ENCODE assay signal across 8 cellular contexts in genomic region chr5:43042176-43042625, GRCh38. TPM values are rescaled to one million over a fixed set of nuclear protein-coding genes. Genes with fewer than 3 reads are reported as not detected.
DNase-seq lines count a peak whose midpoint lies in the region; ATAC-seq, FAIRE-seq and TF ChIP-seq lines count a peak whose summit lies in the region.

No MANE protein-coding gene starts in this region.

- WGBS in iPS DF 6.9 (ENCODE audit: insufficient coverage, insufficient read length) = no CpG with 5 or more reads among the region's 44 CpGs
- WGBS in small intestine, 3 donors = 0% methylated on average over 44 of the region's 44 CpGs

- TF ChIP-seq RAD21 in HCT116 (IDR thresholded peaks at IDR 0.05; ENCODE audit: low read depth) = no peak

- BruUV-seq in HCT116 (replicated peaks; lab: Mats Ljungman, UMichigan) = no TSS peak

- H3K4me2 ChIP-seq in HCT116 (ENCODE audit: low read length) = peak overlapping the region; percentile 81

- TF ChIP-seq POLR2A in HCT116 (IDR thresholded peaks at IDR 0.05; ENCODE audit: borderline replicate concordance, extremely low read depth, insufficient read depth, insufficient read length) = no peak

- RAD21 ChIA-PET in HCT116 (lab: Charles Lee; ENCODE audit: low non-redundant PET in 1 of 2, low total read pairs in 2 of 2, uncharacterized antibody in 2 of 2, unreplicated experiment in 2 of 2) = interaction anchor here (0.6 to 1.1 kb wide), 3 partner anchors 31 to 130 kb away, joined by 3 to 4 read pairs (median 3); no protein-coding TSS in a partner anchor

- H2AFZ ChIP-seq in HCT116 (ENCODE audit: low read depth, low read length, poor library complexity, severe bottlenecking) = peak overlapping the region; percentile 94

- H3K4me1 ChIP-seq in HCT116 (ENCODE audit: control insufficient read depth in 1 of 2, insufficient read depth in 2 of 2, low read length in 2 of 2) (peaks cover 0 to 39% of the 10 kb centered on the region in 2 experiments; a peak in 3 of 4 replicates), iPS DF 6.9 (ENCODE audit: control insufficient read depth, insufficient read depth, low read length) (peaks cover 1% of the 10 kb centered on the region; the same call in 1 of the 2 replicates), small intestine (ENCODE audit: control insufficient read depth in 2 of 2, insufficient read depth in 1 of 2, low read depth in 1 of 2, low read length in 1 of 2) (peaks cover 0 to 3% of the 10 kb centered on the region in 2 donors)

- no peaks in the 10 kb centered on the region for H3K36me3 ChIP-seq in HCT116 (ENCODE audit: control insufficient read depth in 1 of 2, insufficient read depth in 2 of 2, low read length in 2 of 2)
- H3K36me3 ChIP-seq in iPS DF 6.9 (ENCODE audit: control insufficient read depth, insufficient read depth, low read length) = no peaks in the 10 kb centered on the region
- H3K36me3 ChIP-seq in small intestine (ENCODE audit: control insufficient read depth in 2 of 2, insufficient read depth in 2 of 2, low read length in 2 of 2) = no peaks in the 10 kb centered on the region

- POLR2A ChIA-PET in HCT116 (lab: Charles Lee) = interaction anchor here (0.6 to 1.7 kb wide), 3 partner anchors 23 to 133 kb away, joined by 3 to 6 read pairs (median 4); no protein-coding TSS in a partner anchor

- peak; percentile 19 for ATAC-seq in HCT116

- H4K20me1 ChIP-seq in HCT116 (ENCODE audit: insufficient read depth) = no peaks in the 10 kb centered on the region

- DNase-seq in HCT116 (ENCODE audit: low read depth, low spot score) (peak; percentile 43), MV-4-11 (lab: John Stamatoyannopoulos, UW) (peak; percentile 94), T-helper 1 cell (peak; percentile 61 to 96 (median 76)), anterior cingulate cortex (lab: John Stamatoyannopoulos, UW) (peak in 34 of 58 donors; percentile 17 to 84 (median 69)), iPS DF 6.9 (ENCODE audit: low read depth, low spot score) (no peak), small intestine (peak; percentile 61), iPS-NIHi11 (ENCODE audit: low spot score) (no peak)

- H3K27ac ChIP-seq in HCT116 (ENCODE audit: low read depth, low read length) = peak overlapping the region; percentile 68
- H3K27ac ChIP-seq in iPS DF 6.9 (ENCODE audit: low read length) = no peak overlapping the region
- H3K27ac ChIP-seq in small intestine (ENCODE audit: low read depth in 1 of 2, low read length in 1 of 2) = peak overlapping the region; percentile 84 to 96

- peak in 2 of 3 experiments; percentile 14 to 30; a peak in 2 of 6 replicates for TF ChIP-seq CTCF in HCT116 (IDR thresholded peaks at IDR 0.05 in 2 of 3, conservative IDR thresholded peaks at IDR 0.05 in 1 of 3; ENCODE audit: borderline replicate concordance in 1 of 3, insufficient read depth in 1 of 3, low read depth in 2 of 3, low read length in 2 of 3)

- no peaks in the 10 kb centered on the region for H3K79me2 ChIP-seq in HCT116 (ENCODE audit: insufficient read depth, low read length)

- intact Hi-C loops in HCT116 (cut with micrococcal nuclease) = no loop called here

- H3K9ac ChIP-seq in HCT116 (ENCODE audit: low read length) = peak overlapping the region; percentile 54

- FAIRE-seq in small intestine (lab: Jason Lieb, UNC) = no peak

- no peaks in the 10 kb centered on the region for H3K9me3 ChIP-seq in HCT116 (ENCODE audit: control insufficient read depth in 1 of 2, insufficient read depth in 1 of 2, low read depth in 1 of 2, low read length in 2 of 2)
- no peaks in the 10 kb centered on the region for H3K9me3 ChIP-seq in iPS DF 6.9 (ENCODE audit: control insufficient read depth, insufficient read depth, low read length)
- H3K9me3 ChIP-seq in small intestine (ENCODE audit: control insufficient read depth, low read depth) = no peaks in the 10 kb centered on the region

- H3K4me3 ChIP-seq in GM08714 (ENCODE audit: low read length) (peak overlapping the region; percentile 68; the same call in 1 of the 2 replicates), HCT116 (replicated peaks in 1 of 2; ENCODE audit: low read depth in 1 of 2, low read length in 2 of 2) (peak overlapping the region; percentile 58 to 65), iPS DF 6.9 (ENCODE audit: low read length) (peak overlapping the region; percentile 2; the same call in 1 of the 2 replicates), small intestine (ENCODE audit: low read depth in 1 of 2, low read length in 2 of 2) (peak overlapping the region; percentile 67 to 80)

- no peaks in the 10 kb centered on the region for H3K27me3 ChIP-seq in HCT116 (ENCODE audit: insufficient read depth, low read length)
- peaks cover 70% of the 10 kb centered on the region for H3K27me3 ChIP-seq in iPS DF 6.9 (ENCODE audit: control insufficient read depth, insufficient read depth, low read length)
- H3K27me3 ChIP-seq in small intestine (ENCODE audit: control insufficient read depth in 2 of 2, insufficient read depth in 2 of 2, low read length in 2 of 2) = peaks cover 0 to 9% of the 10 kb centered on the region in 2 donors

- H3K9me2 ChIP-seq in HCT116 (ENCODE audit: insufficient read depth) = no peaks in the 10 kb centered on the region

- CTCF ChIA-PET in HCT116 (lab: Charles Lee) = interaction anchor here (1.3 to 3.4 kb wide), 8 partner anchors 8 to 442 kb away, joined by 3 to 38 read pairs (median 11); partner anchors contain the start of gene TMEM267

TF ChIP-seq in HCT116, 20 proteins besides CTCF, POLR2A, EP300 and RAD21:
- TF ChIP-seq ZFX (IDR thresholded peaks at IDR 0.05) (peak; percentile 34; the same call in 1 of the 2 replicates), POLR2AphosphoS5 (IDR thresholded peaks at IDR 0.05; ENCODE audit: low read depth, low read length) (no peak)

RNA-seq across cellular contexts. Expression of gene ANXA2R, which starts 2.1 kb away (rescaled TPM):
- 0.37 TPM for total RNA-seq in HCT116 (2021; ENCODE audit: unreplicated experiment)
- 0.30 and 0.34 TPM in 2 replicates for polyA plus RNA-seq in HCT116 (2012)
- 1 to 10 TPM in 2 of 3 donors, under 1 TPM in 1; 0.67 to 5.1 (median 4.1) TPM for polyA plus RNA-seq in small intestine

Comparison
In these comparisons a context has a peak if more than half of its experiments do, and no peak if none do; other contexts are left out.
1. H3K4me3 ChIP-seq: peak in every context shown above with its lines; median percentile 74 in small intestine; 68 in GM08714; 62 in HCT116; 2 in iPS DF 6.9.
2. DNase-seq: peak in HCT116 (single experiment), MV-4-11 (single experiment), T-helper 1 cell (5 of 5), anterior cingulate cortex (34 of 58) and small intestine (single experiment); none in iPS DF 6.9 (single experiment) and iPS-NIHi11 (single experiment).